8 cellular contexts compared by ENCODE assay signal in the genomic region with DNA sequence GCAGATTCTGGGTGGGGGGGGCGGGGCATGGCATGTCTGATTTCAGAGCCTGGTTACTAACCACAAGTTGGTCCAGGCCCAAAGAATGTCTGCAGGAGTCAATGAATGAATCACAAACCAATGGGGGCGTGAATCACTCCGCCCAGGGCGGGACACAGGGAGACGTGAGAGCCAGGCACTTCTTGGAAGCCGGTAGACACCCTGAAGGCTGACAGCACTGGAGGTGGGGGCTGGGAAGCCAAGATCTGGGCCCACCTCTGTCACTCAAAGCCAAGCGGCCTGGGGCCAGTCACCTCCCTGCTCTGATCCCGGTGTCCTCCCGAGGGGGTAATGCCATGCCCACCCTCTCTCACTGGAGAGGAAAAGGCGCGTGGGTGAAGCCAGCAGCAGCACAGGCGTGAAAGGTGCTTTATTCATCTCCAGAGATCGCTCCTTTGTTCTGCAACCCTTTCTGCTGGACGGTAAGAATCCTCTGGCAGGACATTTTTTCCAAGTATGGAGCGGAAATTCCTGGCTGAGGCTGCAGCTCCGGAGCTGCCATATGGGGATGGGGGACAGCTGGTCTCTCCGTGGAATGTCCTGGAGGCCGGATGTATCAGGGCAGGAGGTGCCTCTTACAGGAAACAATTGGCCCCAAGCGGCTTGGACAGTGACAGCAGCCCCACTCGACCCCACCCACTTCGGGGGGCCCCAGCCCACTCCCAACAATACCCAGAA.
A peak's percentile ranks its signal among the peaks of the same experiment; 100 is the strongest.
DNase-seq lines count a peak whose midpoint lies in the region; ATAC-seq and TF ChIP-seq lines count a peak whose summit lies in the region.

No MANE protein-coding gene starts in this region.

- peaks cover 0 to 2% (median 0%) of the 10 kb centered on the region in 7 donors for H3K9me3 Mint-ChIP-seq in CD14-positive monocyte

- TF ChIP-seq CTCF in CD14-positive monocyte (IDR thresholded peaks at IDR 0.05) = no peak
- TF ChIP-seq CTCF in GM20000 (IDR thresholded peaks at IDR 0.05; ENCODE audit: extremely low read depth, missing control alignments) = no peak

- ATAC-seq in HG02571 (IDR thresholded peaks at IDR 0.05; ENCODE audit: unreplicated experiment) = no peak
- ATAC-seq in HG02588 (IDR thresholded peaks at IDR 0.05; ENCODE audit: unreplicated experiment) = no peak

- no peak overlapping the region for H3K4me3 Mint-ChIP-seq in CD14-positive monocyte

- peaks cover 16% of the 10 kb centered on the region for H3K4me1 Mint-ChIP-seq in CD14-positive monocyte

- DNase-seq in A172 (ENCODE audit: low spot score) = peak; percentile 98
- DNase-seq in HUDEP-2 (lab: John Stamatoyannopoulos, UW; ENCODE audit: unreplicated experiment in 76 of 76) = peak in 72 of 76 experiments; percentile 15 to 85 (median 61)
- peak; percentile 76 to 80 for DNase-seq in cerebellar nuclear complex (lab: John Stamatoyannopoulos, UW)
- peak; percentile 76 to 91 for DNase-seq in lung microvascular endothelial cell (ENCODE audit: low read depth in 2 of 2)
- DNase-seq in CD14-positive monocyte (ENCODE audit: low spot score) = no peak
- no peak for DNase-seq in GM20000 (ENCODE audit: low spot score)

- intact Hi-C loops in CD14-positive monocyte (cut with micrococcal nuclease) = loop anchor here (5.0 to 10.0 kb wide), 3 partner anchors 98 to 189 kb away; a partner anchor contains a TSS

- peaks cover 90 to 96% of the 10 kb centered on the region in 2 donors for H3K36me3 Mint-ChIP-seq in CD14-positive monocyte

- H3K27ac Mint-ChIP-seq in CD14-positive monocyte = no peak overlapping the region

- H3K27me3 Mint-ChIP-seq in CD14-positive monocyte (ENCODE audit: low read depth in 3 of 3) = no peaks in the 10 kb centered on the region

Comparison
In these comparisons a context has a peak if more than half of its experiments do, and no peak if none do; other contexts are left out.
1. DNase-seq: peak in A172 (single experiment), HUDEP-2 (72 of 76), cerebellar nuclear complex (2 of 2) and lung microvascular endothelial cell (2 of 2); none in CD14-positive monocyte (single experiment) and GM20000 (single experiment).